In the genomic region with DNA sequence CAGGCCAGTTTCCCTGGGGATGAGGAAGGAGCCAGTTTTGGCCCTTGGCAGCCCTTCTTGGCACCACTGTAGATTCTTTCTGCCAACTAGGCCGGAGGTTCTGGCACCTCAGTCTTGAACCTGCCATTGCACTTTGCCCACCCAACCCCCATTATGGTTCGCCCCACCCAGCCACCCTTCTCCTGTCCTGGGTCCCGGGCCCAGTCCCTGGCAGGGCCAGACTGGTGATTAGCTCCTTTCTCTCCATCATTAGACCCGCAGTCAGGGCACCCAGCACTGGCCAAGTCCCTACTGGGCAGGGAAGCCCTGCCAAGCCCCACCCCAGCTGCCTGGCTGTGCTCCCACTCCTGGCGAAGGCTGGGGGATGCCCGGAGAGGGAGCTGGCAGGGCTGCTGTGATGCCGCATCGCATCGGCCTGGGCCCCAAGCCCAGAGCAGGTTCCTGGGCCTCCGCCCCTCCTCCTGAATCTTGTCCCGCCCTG, we compare ENCODE assay signal across 14 cellular contexts. TPM values are rescaled to one million over a fixed set of nuclear protein-coding genes. Genes with fewer than 3 reads are reported as not detected.
DNase-seq lines count a peak whose midpoint lies in the region; ATAC-seq and TF ChIP-seq lines count a peak whose summit lies in the region.
"Had no signal": no experiment of that assay in that cellular context is flagged by ENCODE, and none has a peak within 500 bp of the region (broad histone marks: within the 10 kb centered on the region; RNA-seq: fewer than 3 reads in every experiment).

No MANE protein-coding gene starts in this region.

- no peaks in the 10 kb centered on the region for H3K9me3 Mint-ChIP-seq in activated CD8-positive, alpha-beta T cell treated with anti-CD3 and anti-CD28 coated beads for 36 hours
- H3K9me3 Mint-ChIP-seq: activated T-cell treated with anti-CD3 and anti-CD28 coated beads, Interleukin-2, amount 50 U/mL, for 72 hours; CD8-positive, alpha-beta T cell had no signal

- no peaks in the 10 kb centered on the region for H3K36me3 Mint-ChIP-seq in activated CD8-positive, alpha-beta T cell treated with anti-CD3 and anti-CD28 coated beads for 36 hours (ENCODE audit: low read depth)
- H3K36me3 Mint-ChIP-seq: CD8-positive, alpha-beta T cell had no signal

- peak overlapping the region in 58 of 59 donors; percentile 17 to 97 (median 88) for H3K27ac ChIP-seq in dorsolateral prefrontal cortex
- H3K27ac ChIP-seq in lower lobe of right lung: no peak overlapping the region
- H3K27ac ChIP-seq: thyroid gland had no signal

- H3K27ac Mint-ChIP-seq in activated CD8-positive, alpha-beta T cell treated with anti-CD3 and anti-CD28 coated beads for 36 hours: no peak overlapping the region
- H3K27ac Mint-ChIP-seq: activated T-cell treated with anti-CD3 and anti-CD28 coated beads, Interleukin-2, amount 50 U/mL, for 72 hours; CD8-positive, alpha-beta T cell had no signal

- H3K4me3 ChIP-seq in dorsolateral prefrontal cortex (peak overlapping the region in 26 of 59 donors; percentile 3 to 51 (median 20)), lower lobe of right lung (no peak overlapping the region)
- H3K4me3 ChIP-seq: K562, skin epidermis, thyroid gland had no signal

- peaks cover 3% of the 10 kb centered on the region for H3K4me1 Mint-ChIP-seq in activated CD8-positive, alpha-beta T cell treated with anti-CD3 and anti-CD28 coated beads for 36 hours (ENCODE audit: low read depth)

- H3K9me3 ChIP-seq in lower lobe of right lung: no peaks in the 10 kb centered on the region
- H3K9me3 ChIP-seq: thyroid gland had no signal

- H3K4me3 Mint-ChIP-seq in activated CD8-positive, alpha-beta T cell treated with anti-CD3 and anti-CD28 coated beads for 36 hours: no peak overlapping the region
- H3K4me3 Mint-ChIP-seq: activated T-cell treated with anti-CD3 and anti-CD28 coated beads, Interleukin-2, amount 50 U/mL, for 72 hours; CD8-positive, alpha-beta T cell had no signal

- H3K36me3 ChIP-seq in lower lobe of right lung: no peaks in the 10 kb centered on the region
- H3K36me3 ChIP-seq: thyroid gland had no signal

- DNase-seq in NCI-H446 treated with DMSO at 0.1 percent for 48 hours (lab: John Stamatoyannopoulos, UW) (peak; percentile 87), dorsolateral prefrontal cortex (peak; percentile 77 to 92 (median 88)), lower lobe of right lung (peak; percentile 40), superior temporal gyrus (ENCODE audit: extremely low spot score) (peak; percentile 89)
- DNase-seq in effector CD4-positive, alpha-beta T cell: no peak
- DNase-seq in activated CD4-positive, alpha-beta T cell treated with anti-CD3 and anti-CD28 coated beads for 1 hour: no peak
- DNase-seq in activated CD8-positive, alpha-beta T cell treated with anti-CD3 and anti-CD28 coated beads for 36 hours: no peak
- DNase-seq: activated T-cell treated with anti-CD3 and anti-CD28 coated beads, Interleukin-2, amount 50 U/mL, for 72 hours; CD8-positive, alpha-beta T cell; T-helper 1 cell had no signal

- peaks cover 16% of the 10 kb centered on the region for H3K4me1 ChIP-seq in lower lobe of right lung
- H3K4me1 ChIP-seq: thyroid gland had no signal

- POLR2A ChIA-PET in activated CD8-positive, alpha-beta T cell treated with anti-CD3 and anti-CD28 coated beads for 36 hours (lab: Charles Lee): no interaction called here

- no peak for ATAC-seq in lower lobe of right lung
- no peak for ATAC-seq in GM19463 (IDR thresholded peaks at IDR 0.05; ENCODE audit: unreplicated experiment)
- no peak for ATAC-seq in activated CD8-positive, alpha-beta T cell treated with anti-CD3 and anti-CD28 coated beads for 36 hours
- ATAC-seq: activated T-cell treated with anti-CD3 and anti-CD28 coated beads, Interleukin-2, amount 50 U/mL, for 72 hours; CD8-positive, alpha-beta T cell; K562 had no signal

- TF ChIP-seq CTCF in dorsolateral prefrontal cortex (IDR thresholded peaks at IDR 0.05 in 54 of 56, conservative IDR thresholded peaks at IDR 0.05 in 2 of 56; ENCODE audit: low read depth in 1 of 56, partially characterized antibody in 56 of 56) (peak in 2 of 56 donors; percentile 15 to 17), lower lobe of right lung (IDR thresholded peaks at IDR 0.05) (no peak)
- TF ChIP-seq CTCF in activated CD8-positive, alpha-beta T cell treated with anti-CD3 and anti-CD28 coated beads for 36 hours (IDR thresholded peaks at IDR 0.05): no peak

- intact Hi-C loops in dorsolateral prefrontal cortex (cut with DNase I): loop anchor here in 1 of 2 donors (10.0 kb wide), 1 partner anchor 151 kb away; no protein-coding TSS in a partner anchor
- intact Hi-C loops in lower lobe of right lung (cut with DNase I): no loop called here
- intact Hi-C loops in activated CD8-positive, alpha-beta T cell treated with anti-CD3 and anti-CD28 coated beads for 36 hours (cut with micrococcal nuclease): no loop called here

- CTCF ChIA-PET in activated CD8-positive, alpha-beta T cell treated with anti-CD3 and anti-CD28 coated beads for 36 hours (lab: Charles Lee): no interaction called here

- no peaks in the 10 kb centered on the region for H3K27me3 ChIP-seq in dorsolateral prefrontal cortex
- peaks cover 8% of the 10 kb centered on the region for H3K27me3 ChIP-seq in lower lobe of right lung (ENCODE audit: low read depth)
- H3K27me3 ChIP-seq: thyroid gland had no signal

- H3K27me3 Mint-ChIP-seq in activated CD8-positive, alpha-beta T cell treated with anti-CD3 and anti-CD28 coated beads for 36 hours: peaks cover 6% of the 10 kb centered on the region

RNA-seq across cellular contexts. Expression of gene FAM222A, which starts 9.7 kb away (rescaled TPM):
- total RNA-seq in dorsolateral prefrontal cortex (10 to 100 TPM; 10.4 to 85.9 (median 23.1) TPM), lower lobe of right lung (2.4 TPM)
- 1 to 10 TPM in 1 of 2 experiments, under 1 TPM in 1; 0.76 to 1.0 TPM for total RNA-seq in activated CD8-positive, alpha-beta T cell treated with anti-CD3 and anti-CD28 coated beads for 36 hours

Comparison
In these comparisons a context has a peak if more than half of its experiments do, and no peak if none do; other contexts are left out.
1. DNase-seq: peak in NCI-H446 treated with DMSO at 0.1 percent for 48 hours (single experiment), dorsolateral prefrontal cortex (10 of 10), lower lobe of right lung (single experiment) and superior temporal gyrus (single experiment); none in effector CD4-positive, alpha-beta T cell (single experiment), activated CD4-positive, alpha-beta T cell treated with anti-CD3 and anti-CD28 coated beads for 1 hour (single experiment) and activated CD8-positive, alpha-beta T cell treated with anti-CD3 and anti-CD28 coated beads for 36 hours (single experiment).